8 cellular contexts compared by ENCODE assay signal in genomic region chr3:185585862-185586643, GRCh38. TPM values are rescaled to one million over a fixed set of nuclear protein-coding genes. Genes with fewer than 3 reads are reported as not detected.
DNase-seq lines count a peak whose midpoint lies in the region; ATAC-seq, FAIRE-seq and TF ChIP-seq lines count a peak whose summit lies in the region.

Gene SENP2, plus strand, starts transcription at chr3:185586295. Its CDS starts 119 bp downstream, at chr3:185586414.

- DNase-seq in CD1c-positive myeloid dendritic cell (ENCODE audit: extremely low spot score): peak; percentile 100
- DNase-seq in NCI-H82 treated with DMSO at 0.1 percent for 48 hours (lab: John Stamatoyannopoulos, UW; ENCODE audit: unreplicated experiment): peak; percentile 99
- DNase-seq in activated CD4-positive, alpha-beta memory T cell treated with anti-CD3 and anti-CD28 coated beads for 36 hours: peak; percentile 100
- DNase-seq in dermis microvascular lymphatic vessel endothelial cell (ENCODE audit: low read depth in 2 of 2): peak; percentile 98 to 99
- DNase-seq in HepG2 (ENCODE audit: low spot score): peak; percentile 98
- peak; percentile 99 for DNase-seq in stimulated activated CD4-positive, alpha-beta T cell treated with anti-CD3 and anti-CD28 coated beads, Interleukin-4, amount 100 ng/mL, for 1 hour

- peak; percentile 93 for FAIRE-seq in HepG2 (lab: Jason Lieb, UNC)

- peak; percentile 78 to 92 for TF ChIP-seq POLR2A in HepG2 (IDR thresholded peaks at IDR 0.05; ENCODE audit: insufficient read depth in 1 of 2, low read depth in 2 of 2, low read length in 2 of 2)

- H3K4me1 ChIP-seq in HepG2 (ENCODE audit: insufficient read depth, low read length): peaks cover 33% of the 10 kb centered on the region

- H3K27me3 Mint-ChIP-seq in activated CD4-positive, alpha-beta memory T cell treated with anti-CD3 and anti-CD28 coated beads for 36 hours: peaks cover 3% of the 10 kb centered on the region

- WGBS in HepG2 (ENCODE audit: low lambda C conversion rate): 6% methylated on average over 9 of the region's 62 CpGs

- in situ Hi-C loops in HepG2 (cut with HindIII; ENCODE audit: extremely low pct_ligation_motif_present, low pct_unique_long_range_greater_than_20kb): no loop called here

- CTCF ChIA-PET in activated CD4-positive, alpha-beta memory T cell treated with anti-CD3 and anti-CD28 coated beads for 36 hours (lab: Charles Lee): interaction anchor here (0.9 to 2.4 kb wide), 7 partner anchors 11 to 233 kb away, joined by 3 to 19 read pairs (median 3); no protein-coding TSS in a partner anchor
- CTCF ChIA-PET in HepG2 (lab: Yijun Ruan, JAX; ENCODE audit: low intra/inter-chr PET ratio, low total read pairs): no interaction called here

- peak; percentile 97 for ATAC-seq in GM19438 (IDR thresholded peaks at IDR 0.05; ENCODE audit: low read depth, unreplicated experiment)
- ATAC-seq in HG03575 (IDR thresholded peaks at IDR 0.05; ENCODE audit: extremely low read depth, insufficient number of reproducible peaks, low FRiP score, unreplicated experiment): peak; percentile 83
- peak; percentile 98 for ATAC-seq in HepG2

- peaks cover 2% of the 10 kb centered on the region for H3K9me3 Mint-ChIP-seq in activated CD4-positive, alpha-beta memory T cell treated with anti-CD3 and anti-CD28 coated beads for 36 hours

- H2AFZ ChIP-seq in HepG2 (ENCODE audit: low read length): peak within 1 kb of the TSS; percentile 89

- TF ChIP-seq CTCF in HepG2 (CRISPR knock-in tag; IDR thresholded peaks at IDR 0.05): no peak

- POLR2A ChIA-PET in activated CD4-positive, alpha-beta memory T cell treated with anti-CD3 and anti-CD28 coated beads for 36 hours (lab: Charles Lee): interaction anchor here (0.7 to 1.8 kb wide), 5 partner anchors 12 to 344 kb away, joined by 3 to 10 read pairs (median 3); partner anchors contain the start of gene TMEM41A
- POLR2A ChIA-PET in HepG2 (lab: Yijun Ruan, JAX): interaction anchor here (0.7 to 1.9 kb wide), 10 partner anchors 10 to 277 kb away, joined by 3 to 16 read pairs (median 4); partner anchors contain the start of genes LIPH and TMEM41A

- peak within 1 kb of the TSS; percentile 90 for H3K27ac Mint-ChIP-seq in activated CD4-positive, alpha-beta memory T cell treated with anti-CD3 and anti-CD28 coated beads for 36 hours

- peak; percentile 45; the same call in 1 of the 2 replicates for TF ChIP-seq RAD21 in HepG2 (CRISPR knock-in tag; IDR thresholded peaks at IDR 0.05)

- no peaks in the 10 kb centered on the region for H4K20me1 ChIP-seq in HepG2 (ENCODE audit: insufficient read depth, low read length)

- peak within 1 kb of the TSS; percentile 84 for H3K9ac ChIP-seq in HepG2 (ENCODE audit: insufficient read depth, low read depth, low read length)

- TF ChIP-seq EP300 in HepG2 (IDR thresholded peaks at IDR 0.05; ENCODE audit: low read depth in 2 of 2, low read length in 2 of 2): peak in 1 of 2 experiments; percentile 56; a peak in 2 of 4 replicates
- TF ChIP-seq EP300 in HepG2 (CRISPR knock-in tag; IDR thresholded peaks at IDR 0.05; ENCODE audit: borderline replicate concordance): no peak

- intact Hi-C loops in activated CD4-positive, alpha-beta memory T cell treated with anti-CD3 and anti-CD28 coated beads for 36 hours (cut with micrococcal nuclease): loop anchor here (1.0 to 5.0 kb wide), 4 partner anchors 87 to 986 kb away; partner anchors contain the start of genes DNAJB11, TMEM41A and TRA2B
- intact Hi-C loops in HepG2 (cut with micrococcal nuclease; ENCODE audit: unreplicated experiment): loop anchor here (5.0 kb wide), 1 partner anchor 89 kb away; the partner anchor contains the start of gene TMEM41A

- H3K4me3 ChIP-seq in HepG2 (replicated peaks in 1 of 3; ENCODE audit: insufficient read depth in 1 of 3, low read depth in 2 of 3, low read length in 3 of 3): peak within 1 kb of the TSS; percentile 84 to 93 (median 89)

- H3K4me1 Mint-ChIP-seq in activated CD4-positive, alpha-beta memory T cell treated with anti-CD3 and anti-CD28 coated beads for 36 hours (ENCODE audit: low read depth): peaks cover 27% of the 10 kb centered on the region

- no peaks in the 10 kb centered on the region for H3K9me3 ChIP-seq in HepG2 (ENCODE audit: low read length)

- H3K36me3 ChIP-seq in HepG2 (replicated peaks in 1 of 2; ENCODE audit: control insufficient read depth in 1 of 2, insufficient read depth in 2 of 2, low read length in 2 of 2): no peaks in the 10 kb centered on the region

- peak within 1 kb of the TSS; percentile 82 for H3K27ac ChIP-seq in HepG2 (ENCODE audit: extremely low read length, insufficient read depth, low read length)

- H3K27me3 ChIP-seq in HepG2 (ENCODE audit: control insufficient read depth in 1 of 2, insufficient read depth in 2 of 2, low read length in 2 of 2): no peaks in the 10 kb centered on the region; a peak in 1 of 5 replicates

- peaks cover 3% of the 10 kb centered on the region for H3K36me3 Mint-ChIP-seq in activated CD4-positive, alpha-beta memory T cell treated with anti-CD3 and anti-CD28 coated beads for 36 hours

- peaks cover 4% of the 10 kb centered on the region for H3K79me2 ChIP-seq in HepG2 (ENCODE audit: insufficient read depth, low read length)

- BruUV-seq in HepG2 (replicated peaks; lab: Mats Ljungman, UMichigan): no TSS peak

- H3K4me2 ChIP-seq in HepG2 (ENCODE audit: low read depth, low read length): peak within 1 kb of the TSS; percentile 97

- peak within 1 kb of the TSS; percentile 88 for H3K4me3 Mint-ChIP-seq in activated CD4-positive, alpha-beta memory T cell treated with anti-CD3 and anti-CD28 coated beads for 36 hours

TF ChIP-seq in HepG2, 621 proteins besides CTCF, POLR2A, EP300 and RAD21 (continues in another document):
- 0 out of 2 replicates have a peak, but pooled peaks have one; percentile 52 for TF ChIP-seq ZNF772 (CRISPR knock-in tag; IDR thresholded peaks at IDR 0.05)
- no peak; the same call in 1 of the 2 replicates for TF ChIP-seq ETV5 (CRISPR knock-in tag; IDR thresholded peaks at IDR 0.05; ENCODE audit: borderline replicate concordance)
- peak; percentile 78; the same call in 1 of the 2 replicates for TF ChIP-seq FOXK1 (CRISPR knock-in tag; IDR thresholded peaks at IDR 0.05; ENCODE audit: borderline replicate concordance, low read depth)
- peak; percentile 5 for TF ChIP-seq TEAD3 (CRISPR knock-in tag; optimal IDR thresholded peaks at IDR 0.05; ENCODE audit: borderline replicate concordance)
- no peak; the same call in 1 of the 2 replicates for TF ChIP-seq ZNF747 (CRISPR knock-in tag; IDR thresholded peaks at IDR 0.05; ENCODE audit: borderline replicate concordance)
- no peak for TF ChIP-seq USF2 (IDR thresholded peaks at IDR 0.05; ENCODE audit: low read depth, low read length)
- peak; percentile 36; the same call in 1 of the 2 replicates for TF ChIP-seq USF2 (CRISPR knock-in tag; IDR thresholded peaks at IDR 0.05; ENCODE audit: borderline replicate concordance)
- TF ChIP-seq TP53 (CRISPR knock-in tag; conservative IDR thresholded peaks at IDR 0.05): peak; percentile 70; the same call in 1 of the 2 replicates

RNA-seq across cellular contexts. Expression of gene SENP2, which starts in this region (rescaled TPM):
- 10 to 100 TPM; 29.2 to 29.6 TPM for total RNA-seq in activated CD4-positive, alpha-beta memory T cell treated with anti-CD3 and anti-CD28 coated beads for 36 hours
- total RNA-seq in dermis microvascular lymphatic vessel endothelial cell (14.0 and 18.6 TPM in 2 replicates), HepG2 (2016; rRNA removed; fragmentation: Illumina TruSeq; extraction: Trizol) (46.2 and 62.6 TPM in 2 replicates)
- 36.4 and 46.1 TPM in 2 replicates for total RNA-seq in HepG2 (2016; cell fraction: cytosol; rRNA removed; fragmentation: Illumina TruSeq; extraction: Trizol; ENCODE audit: low read depth)
- 41.9 and 54.0 TPM in 2 replicates for total RNA-seq in HepG2 (2016; cell fraction: insoluble cytoplasmic fraction; rRNA removed; fragmentation: Illumina TruSeq; extraction: Trizol)
- 85.8 and 106 TPM in 2 replicates for total RNA-seq in HepG2 (2016; cell fraction: membrane; rRNA removed; fragmentation: Illumina TruSeq; extraction: Trizol)
- 28.8 and 30.0 TPM in 2 replicates for total RNA-seq in HepG2 (2016; cell fraction: nucleus; rRNA removed; fragmentation: Illumina TruSeq; extraction: Trizol)
- polyA plus RNA-seq in HepG2 (2011; rRNA removed): 5.1 and 7.7 TPM in 2 replicates
- polyA plus RNA-seq in HepG2 (2011; cell fraction: cytosol; rRNA removed): 3.1 and 3.7 TPM in 2 replicates
- 2.4 and 3.8 TPM in 2 replicates for polyA plus RNA-seq in HepG2 (2011; cell fraction: nucleus; rRNA removed)
- 16.8 and 20.9 TPM in 2 replicates for polyA plus RNA-seq in HepG2 (2012)
- 30.9 and 32.8 TPM in 2 replicates for polyA plus RNA-seq in HepG2 (2016; cell fraction: cytosol; fragmentation: Illumina TruSeq; extraction: Trizol; ENCODE audit: low read depth)
- 38.2 and 45.0 TPM in 2 replicates for polyA plus RNA-seq in HepG2 (2016; cell fraction: insoluble cytoplasmic fraction; fragmentation: Illumina TruSeq; extraction: Trizol; ENCODE audit: low read depth)
- polyA plus RNA-seq in HepG2 (2016; cell fraction: membrane; fragmentation: Illumina TruSeq; extraction: Trizol; ENCODE audit: low read depth): 47.8 and 58.4 TPM in 2 replicates
- polyA plus RNA-seq in HepG2 (2016; cell fraction: nucleus; fragmentation: Illumina TruSeq; extraction: Trizol; ENCODE audit: insufficient read depth, low read depth): 20.1 and 22.2 TPM in 2 replicates
- 2.7 and 11.4 TPM in 2 replicates for polyA minus RNA-seq in HepG2 (2011; rRNA and poly(A)+ RNA removed; ENCODE audit: low replicate concordance)
- 7.1 and 7.5 TPM in 2 replicates for polyA minus RNA-seq in HepG2 (2011; cell fraction: cytosol; rRNA and poly(A)+ RNA removed)
- polyA minus RNA-seq in HepG2 (2011; cell fraction: nucleus; rRNA and poly(A)+ RNA removed): 8.8 and 13.1 TPM in 2 replicates

Comparison
In these comparisons a context has a peak if more than half of its experiments do, and no peak if none do; other contexts are left out.
1. Peak in every context shown above with its lines: DNase-seq, ATAC-seq, H3K4me3 ChIP-seq and H3K27ac ChIP-seq.